9 cellular contexts compared by ENCODE assay signal in the genomic region with DNA sequence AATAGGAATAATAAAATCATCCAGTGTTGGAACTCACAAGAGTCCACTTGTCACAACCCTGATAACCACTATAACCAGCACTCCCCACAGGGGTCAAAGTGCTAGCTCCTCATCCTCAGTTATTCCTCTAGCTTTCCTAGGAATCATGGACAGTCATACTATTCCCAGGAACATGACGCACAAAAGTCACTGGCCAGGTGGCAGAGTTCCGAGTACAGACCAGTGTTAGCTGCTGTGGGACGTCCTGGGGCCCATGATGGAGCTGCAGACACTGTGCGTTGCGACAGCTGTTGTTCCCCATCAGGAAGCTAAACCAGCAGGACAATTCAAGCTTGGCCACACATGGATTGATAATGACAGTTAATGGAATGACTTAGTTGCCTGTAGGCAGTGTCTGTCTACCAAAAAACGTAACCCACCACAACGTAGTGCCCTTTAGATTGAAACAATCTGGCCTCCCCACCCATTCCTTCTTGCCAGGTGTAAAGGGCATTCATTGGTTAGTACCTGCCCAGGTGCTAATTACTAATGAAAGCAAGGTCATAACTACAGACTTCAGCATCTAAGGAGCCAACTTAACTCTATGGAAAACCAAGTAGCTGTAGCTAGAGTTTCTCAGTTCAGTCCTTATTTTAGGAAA. TPM values are rescaled to one million over a fixed set of nuclear protein-coding genes. Genes with fewer than 3 reads are reported as not detected.
DNase-seq lines count a peak whose midpoint lies in the region; ATAC-seq and TF ChIP-seq lines count a peak whose summit lies in the region.
"Had no signal": no experiment of that assay in that cellular context is flagged by ENCODE, and none has a peak within 500 bp of the region (broad histone marks: within the 10 kb centered on the region; RNA-seq: fewer than 3 reads in every experiment).

No MANE protein-coding gene starts in this region.

- H3K27me3 ChIP-seq in left ventricle myocardium inferior (ENCODE audit: low read depth) (no peaks in the 10 kb centered on the region), ascending aorta (no peaks in the 10 kb centered on the region)
- H3K27me3 ChIP-seq: breast epithelium had no signal

- H3K9me3 ChIP-seq in left ventricle myocardium inferior (replicated peaks) = no peaks in the 10 kb centered on the region
- H3K9me3 ChIP-seq in ascending aorta = no peaks in the 10 kb centered on the region
- H3K9me3 ChIP-seq: breast epithelium had no signal

- ATAC-seq in GM18505 (IDR thresholded peaks at IDR 0.05; ENCODE audit: unreplicated experiment) = no peak
- ATAC-seq in sciatic nerve = peak; percentile 87

- CTCF ChIA-PET in RWPE1 (lab: Yijun Ruan, JAX) = interaction anchor here (0.6 to 1.1 kb wide), 4 partner anchors 10 to 594 kb away, joined by 3 read pairs; no protein-coding TSS in a partner anchor

- intact Hi-C loops in left ventricle myocardium inferior (cut with micrococcal nuclease) (no loop called here), sciatic nerve (cut with DNase I) (no loop called here), ascending aorta (cut with DNase I) (no loop called here)

- H3K4me3 ChIP-seq in left ventricle myocardium inferior = no peak overlapping the region
- H3K4me3 ChIP-seq in ascending aorta = no peak overlapping the region
- H3K4me3 ChIP-seq: breast epithelium had no signal

- POLR2A ChIA-PET in RWPE1 (lab: Yijun Ruan, JAX; ENCODE audit: low non-redundant PET) = interaction anchor here (0.6 to 1.2 kb wide), 2 partner anchors 10 to 78 kb away, joined by 3 read pairs; no protein-coding TSS in a partner anchor

- DNase-seq in RWPE1 (ENCODE audit: low spot score) (no peak), left ventricle myocardium inferior (peak; percentile 70), sciatic nerve (ENCODE audit: low spot score) (no peak), GF-D8 (lab: John Stamatoyannopoulos, UW) (no peak), ascending aorta (ENCODE audit: low spot score in 2 of 2) (no peak), medulla oblongata (ENCODE audit: extremely low spot score) (no peak)
- DNase-seq: T-helper 2 cell had no signal

- H3K4me1 ChIP-seq in left ventricle myocardium inferior = peaks cover 95% of the 10 kb centered on the region
- H3K4me1 ChIP-seq in ascending aorta = peaks cover 5 to 19% of the 10 kb centered on the region in 2 donors
- H3K4me1 ChIP-seq: breast epithelium had no signal

- peak overlapping the region; percentile 46; the same call in 1 of the 2 replicates for H3K27ac ChIP-seq in RWPE1
- peak overlapping the region; percentile 80 for H3K27ac ChIP-seq in left ventricle myocardium inferior (replicated peaks)
- H3K27ac ChIP-seq in ascending aorta = no peak overlapping the region

- TF ChIP-seq POLR2A in GM18505 (IDR thresholded peaks at IDR 0.05; ENCODE audit: borderline replicate concordance, extremely low read depth, insufficient read depth, insufficient read length) = peak; percentile 20

- H3K36me3 ChIP-seq in left ventricle myocardium inferior = no peaks in the 10 kb centered on the region
- H3K36me3 ChIP-seq in ascending aorta = no peaks in the 10 kb centered on the region
- H3K36me3 ChIP-seq: breast epithelium had no signal

- TF ChIP-seq CTCF in RWPE1 (conservative IDR thresholded peaks at IDR 0.05; ENCODE audit: low read depth) (no peak), left ventricle myocardium inferior (IDR thresholded peaks at IDR 0.05; ENCODE audit: borderline replicate concordance) (no peak), ascending aorta (IDR thresholded peaks at IDR 0.05) (no peak)

RNA-seq across cellular contexts. Expression of gene EZR, which starts 17.4 kb away (rescaled TPM):
- total RNA-seq in left ventricle myocardium inferior (242 TPM), sciatic nerve (113 TPM), ascending aorta (49.7 TPM)

Comparison
In these comparisons a context has a peak if more than half of its experiments do, and no peak if none do; other contexts are left out.
1. H3K27ac ChIP-seq: peak in RWPE1 (single experiment) and left ventricle myocardium inferior (single experiment); none in ascending aorta (0 of 2).